Comparison of ENCODE assay signal across 17 cellular contexts in the genomic region with DNA sequence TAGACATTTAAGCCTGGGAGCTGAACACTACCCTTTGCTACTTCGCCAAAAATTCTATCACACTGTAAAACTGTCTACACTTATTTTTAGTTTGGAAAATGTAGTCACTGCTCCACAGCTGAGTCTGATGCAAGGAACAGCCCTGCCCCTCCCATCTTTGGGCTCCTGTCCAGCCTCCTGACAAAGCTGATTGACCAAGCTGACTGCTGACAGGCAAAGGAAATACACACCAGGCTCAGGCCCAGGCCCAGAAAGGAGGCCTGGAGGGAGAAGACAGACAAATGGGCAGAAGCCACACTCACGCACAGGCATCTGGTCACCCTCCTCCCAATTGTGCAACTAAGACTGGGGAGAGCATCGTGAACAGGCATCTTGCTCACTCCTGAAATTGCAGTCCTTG. TPM values are rescaled to one million over a fixed set of nuclear protein-coding genes. Genes with fewer than 3 reads are reported as not detected.
A peak's percentile ranks its signal among the peaks of the same experiment; 100 is the strongest.
DNase-seq lines count a peak whose midpoint lies in the region; ATAC-seq and TF ChIP-seq lines count a peak whose summit lies in the region.
"Had no signal": no experiment of that assay in that cellular context is flagged by ENCODE, and none has a peak within 500 bp of the region (broad histone marks: within the 10 kb centered on the region; RNA-seq: fewer than 3 reads in every experiment).

No MANE protein-coding gene starts in this region.

- DNase-seq in AG10803 (ENCODE audit: low read depth) (peak; percentile 97), amniotic epithelial cell (ENCODE audit: low read depth) (peak; percentile 55), progenitor cell of endocrine pancreas (ENCODE audit: low spot score, unreplicated experiment) (no peak), SJCRH30 (no peak)
- no peak for DNase-seq in activated CD8-positive, alpha-beta memory T cell treated with anti-CD3 and anti-CD28 coated beads for 24 hours
- DNase-seq: activated CD4-positive, CD25-positive, alpha-beta regulatory T cell; activated naive CD8-positive, alpha-beta T cell treated with anti-CD3 and anti-CD28 coated beads, Interleukin-2, amount 50 U/mL, for 24 hours; activated T-cell treated with anti-CD3 and anti-CD28 coated beads for 4 hours; dermis blood vessel endothelial cell; DMS79; kidney glomerular epithelial cell; NCI-H2171; stimulated activated CD4-positive, alpha-beta T cell treated with anti-CD3 and anti-CD28 coated beads, Interleukin-12 subunit alpha, Interleukin-12 subunit beta, amount 100 ng/mL, for 4 hours had no signal

- peaks cover 11% of the 10 kb centered on the region for H3K4me1 Mint-ChIP-seq in progenitor cell of endocrine pancreas (ENCODE audit: low read depth)
- H3K4me1 Mint-ChIP-seq: activated naive CD8-positive, alpha-beta T cell treated with anti-CD3 and anti-CD28 coated beads, Interleukin-2, amount 50 U/mL, for 24 hours had no signal

- H3K9me3 ChIP-seq in gastroesophageal sphincter (no peaks in the 10 kb centered on the region), SJCRH30 (replicated peaks) (no peaks in the 10 kb centered on the region)

- H3K27ac ChIP-seq in gastroesophageal sphincter (no peak overlapping the region), SJCRH30 (no peak overlapping the region)

- no peak overlapping the region for H3K4me3 Mint-ChIP-seq in progenitor cell of endocrine pancreas (ENCODE audit: low read depth)
- H3K4me3 Mint-ChIP-seq: activated naive CD8-positive, alpha-beta T cell treated with anti-CD3 and anti-CD28 coated beads, Interleukin-2, amount 50 U/mL, for 24 hours; GM23338 had no signal

- TF ChIP-seq CTCF in AG10803 (conservative IDR thresholded peaks at IDR 0.05; ENCODE audit: low read length) (no peak), gastroesophageal sphincter (IDR thresholded peaks at IDR 0.05) (no peak), progenitor cell of endocrine pancreas (IDR thresholded peaks at IDR 0.05; ENCODE audit: unreplicated experiment) (no peak)

- H3K27me3 ChIP-seq in gastroesophageal sphincter: no peaks in the 10 kb centered on the region
- peaks cover 3% of the 10 kb centered on the region; the same call in 1 of the 2 replicates for H3K27me3 ChIP-seq in SJCRH30

- peak; percentile 58 for ATAC-seq in gastroesophageal sphincter
- no peak for ATAC-seq in GM19467 (IDR thresholded peaks at IDR 0.05; ENCODE audit: unreplicated experiment)
- ATAC-seq in GM21423 (IDR thresholded peaks at IDR 0.05; ENCODE audit: unreplicated experiment): no peak

- no peak for TF ChIP-seq EP300 in gastroesophageal sphincter (IDR thresholded peaks at IDR 0.05)

- H3K9me3 Mint-ChIP-seq in progenitor cell of endocrine pancreas (ENCODE audit: low read depth): no peaks in the 10 kb centered on the region
- H3K9me3 Mint-ChIP-seq: activated naive CD8-positive, alpha-beta T cell treated with anti-CD3 and anti-CD28 coated beads, Interleukin-2, amount 50 U/mL, for 24 hours; GM23338 had no signal

- TF ChIP-seq POLR2A in gastroesophageal sphincter (IDR thresholded peaks at IDR 0.05): no peak

- H3K27ac Mint-ChIP-seq in progenitor cell of endocrine pancreas: peak overlapping the region; percentile 71
- H3K27ac Mint-ChIP-seq: activated naive CD8-positive, alpha-beta T cell treated with anti-CD3 and anti-CD28 coated beads, Interleukin-2, amount 50 U/mL, for 24 hours; GM23338 had no signal

- H3K4me1 ChIP-seq in gastroesophageal sphincter (peaks cover 0 to 23% (median 4%) of the 10 kb centered on the region in 3 donors), SJCRH30 (peaks cover 10% of the 10 kb centered on the region; the same call in 1 of the 2 replicates)

- H3K4me3 ChIP-seq in AG10803 (ENCODE audit: low read length) (no peak overlapping the region), gastroesophageal sphincter (no peak overlapping the region), SJCRH30 (no peak overlapping the region)
- H3K4me3 ChIP-seq: GM23338 had no signal

- peaks cover 0 to 31% of the 10 kb centered on the region in 2 donors for H3K36me3 ChIP-seq in gastroesophageal sphincter
- H3K36me3 ChIP-seq in SJCRH30: no peaks in the 10 kb centered on the region

- WGBS in gastroesophageal sphincter (ENCODE audit: low coverage in 1 of 2), 2 donors: 43 to 46% methylated on average over 1 to 3 of the region's 3 CpGs

- H3K27me3 Mint-ChIP-seq in progenitor cell of endocrine pancreas: peaks cover 27% of the 10 kb centered on the region
- H3K27me3 Mint-ChIP-seq: activated naive CD8-positive, alpha-beta T cell treated with anti-CD3 and anti-CD28 coated beads, Interleukin-2, amount 50 U/mL, for 24 hours had no signal

- H3K36me3 Mint-ChIP-seq in progenitor cell of endocrine pancreas (ENCODE audit: insufficient read depth): no peaks in the 10 kb centered on the region

RNA-seq across cellular contexts. Expression of a gene that starts 55.3 kb away (rescaled TPM):
- total RNA-seq in gastroesophageal sphincter: 10 to 100 TPM; 10.6 to 16.3 (median 10.9) TPM
- total RNA-seq in progenitor cell of endocrine pancreas: 34.0 and 37.2 TPM in 2 replicates
- total RNA-seq in SJCRH30 (2014; rRNA removed; shearing (Covaris generic)): 31.7 and 33.9 TPM in 2 replicates

RNA-seq across cellular contexts. Expression of a gene that starts 55.8 kb away (rescaled TPM):
- 100 to 1,000 TPM in 3 of 4 donors, 10 to 100 TPM in 1; 81.9 to 302 (median 227) TPM for total RNA-seq in gastroesophageal sphincter
- total RNA-seq in progenitor cell of endocrine pancreas: 177 and 186 TPM in 2 replicates
- total RNA-seq in SJCRH30 (2014; rRNA removed; shearing (Covaris generic)): 91.8 and 99.2 TPM in 2 replicates

Comparison
In these comparisons a context has a peak if more than half of its experiments do, and no peak if none do; other contexts are left out.
1. DNase-seq: peak in AG10803 (single experiment) and amniotic epithelial cell (single experiment); none in progenitor cell of endocrine pancreas (single experiment), activated CD8-positive, alpha-beta memory T cell treated with anti-CD3 and anti-CD28 coated beads for 24 hours (single experiment) and SJCRH30 (0 of 2).